In the genomic region with DNA sequence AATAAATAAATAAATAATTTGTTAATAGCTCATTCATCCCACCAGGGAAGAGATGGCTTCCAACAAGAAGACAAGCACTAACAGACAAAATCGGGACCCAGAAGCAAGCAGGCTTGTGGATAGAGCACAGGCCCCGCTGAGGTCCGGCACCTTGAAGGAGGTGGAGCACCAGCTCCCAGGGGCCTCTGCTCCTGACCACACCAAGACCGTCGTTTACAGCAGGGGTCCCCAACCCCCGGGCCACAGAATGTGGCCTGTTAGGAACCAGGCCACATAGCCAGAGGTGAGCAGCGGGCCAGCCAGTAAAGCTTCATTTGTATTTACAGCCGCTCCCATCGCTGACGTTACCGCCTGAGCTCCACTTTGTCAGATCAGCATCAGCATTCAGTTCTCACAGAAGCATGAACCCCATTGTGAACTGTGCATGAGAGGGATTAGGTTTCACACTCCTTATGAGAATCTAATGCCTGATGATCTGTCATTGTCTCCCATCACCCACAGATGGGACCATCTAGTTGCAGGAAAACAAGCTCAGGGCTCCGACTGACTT, we compare ENCODE assay signal across 17 cellular contexts.
"Had no signal": no experiment of that assay in that cellular context is flagged by ENCODE, and none has a peak within 500 bp of the region (broad histone marks: within the 10 kb centered on the region; RNA-seq: fewer than 3 reads in every experiment).

No MANE protein-coding gene starts in this region.

- DNase-seq: cerebellar nuclear complex; colonic mucosa; effector CD4-positive, alpha-beta T cell; endodermal cell; erythroblast; foreskin melanocyte; heart left ventricle; hippocampal formation; kidney glomerular epithelial cell; sigmoid colon; stimulated activated CD4-positive, alpha-beta T cell treated with anti-CD3 and anti-CD28 coated beads, Interleukin-12 subunit alpha, Interleukin-12 subunit beta, amount 100 ng/mL, for 4 hours; stimulated activated naive CD4-positive, alpha-beta T cell treated with Interleukin-2 at 50 U/mL for 16 hours had no signal

- H3K27me3 ChIP-seq: colonic mucosa, heart left ventricle, sigmoid colon, thyroid gland, upper lobe of left lung had no signal

- H3K4me1 ChIP-seq: parathyroid adenoma had no signal

- ATAC-seq: heart left ventricle, left lobe of liver had no signal

- H3K4me3 ChIP-seq: colonic mucosa, heart left ventricle, sigmoid colon, skin epidermis, thyroid gland, upper lobe of left lung had no signal

- H3K9me3 ChIP-seq: colonic mucosa, heart left ventricle, sigmoid colon, thyroid gland, upper lobe of left lung had no signal

- H3K27ac ChIP-seq: colonic mucosa, parathyroid adenoma, skin epidermis, thyroid gland, upper lobe of left lung had no signal

- H3K36me3 ChIP-seq: colonic mucosa, heart left ventricle, sigmoid colon, thyroid gland, upper lobe of left lung had no signal
